Comparison of ENCODE assay signal across 1 cellular context in the genomic region with DNA sequence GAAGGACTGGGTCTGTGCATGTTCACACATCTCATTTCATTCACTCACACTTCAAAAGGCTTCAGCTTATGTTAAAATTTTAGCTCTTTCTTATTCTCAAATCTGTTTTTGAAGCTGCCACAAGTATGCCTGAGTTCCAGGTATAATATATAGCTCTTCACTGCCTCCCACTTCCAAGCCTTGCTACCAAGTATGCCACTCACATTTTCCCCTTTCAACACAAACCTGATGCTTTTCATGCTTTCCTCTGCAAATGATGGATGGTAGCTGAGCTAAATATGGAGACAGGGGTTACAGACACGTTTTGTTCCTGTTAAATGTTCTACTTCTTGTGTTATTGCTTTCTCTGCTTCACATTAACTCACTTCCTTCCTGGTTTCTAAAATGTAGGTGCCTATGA.
TF ChIP-seq lines count a peak whose summit lies in the region.

No MANE protein-coding gene starts in this region.

TF ChIP-seq in HepG2, 621 proteins besides CTCF, POLR2A, EP300 and RAD21 (continued from another document):
- TF ChIP-seq, protein P1, sequence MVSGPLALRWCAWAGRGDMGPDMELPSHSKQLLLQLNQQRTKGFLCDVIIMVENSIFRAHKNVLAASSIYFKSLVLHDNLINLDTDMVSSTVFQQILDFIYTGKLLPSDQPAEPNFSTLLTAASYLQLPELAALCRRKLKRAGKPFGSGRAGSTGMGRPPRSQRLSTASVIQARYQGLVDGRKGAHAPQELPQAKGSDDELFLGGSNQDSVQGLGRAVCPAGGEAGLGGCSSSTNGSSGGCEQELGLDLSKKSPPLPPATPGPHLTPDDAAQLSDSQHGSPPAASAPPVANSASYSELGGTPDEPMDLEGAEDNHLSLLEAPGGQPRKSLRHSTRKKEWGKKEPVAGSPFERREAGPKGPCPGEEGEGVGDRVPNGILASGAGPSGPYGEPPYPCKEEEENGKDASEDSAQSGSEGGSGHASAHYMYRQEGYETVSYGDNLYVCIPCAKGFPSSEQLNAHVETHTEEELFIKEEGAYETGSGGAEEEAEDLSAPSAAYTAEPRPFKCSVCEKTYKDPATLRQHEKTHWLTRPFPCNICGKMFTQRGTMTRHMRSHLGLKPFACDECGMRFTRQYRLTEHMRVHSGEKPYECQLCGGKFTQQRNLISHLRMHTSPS (CRISPR knock-in tag; IDR thresholded peaks at IDR 0.05; ENCODE audit: low read depth): no peak
- TF ChIP-seq, protein P2, sequence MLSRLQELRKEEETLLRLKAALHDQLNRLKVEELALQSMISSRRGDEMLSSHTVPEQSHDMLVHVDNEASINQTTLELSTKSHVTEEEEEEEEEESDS (CRISPR knock-in tag; IDR thresholded peaks at IDR 0.05; ENCODE audit: borderline replicate concordance): no peak
- TF ChIP-seq HOXA9 (CRISPR knock-in tag; IDR thresholded peaks at IDR 0.05; ENCODE audit: borderline replicate concordance) (no peak), DR1 (CRISPR knock-in tag; IDR thresholded peaks at IDR 0.05) (no peak), NFYC (CRISPR knock-in tag; IDR thresholded peaks at IDR 0.05) (no peak), FOXC1 (CRISPR knock-in tag; IDR thresholded peaks at IDR 0.05; ENCODE audit: borderline replicate concordance) (no peak), ZBTB7A (CRISPR knock-in tag; IDR thresholded peaks at IDR 0.05) (no peak), HMGA1 (CRISPR knock-in tag; conservative IDR thresholded peaks at IDR 0.05) (no peak), AGO2 (optimal IDR thresholded peaks at IDR 0.05; ENCODE audit: low read depth, low read length) (no peak), MATR3 (CRISPR knock-in tag; IDR thresholded peaks at IDR 0.05) (no peak), RFX5 (IDR thresholded peaks at IDR 0.05; ENCODE audit: low read depth, low read length) (no peak), TEAD2 (CRISPR knock-in tag; IDR thresholded peaks at IDR 0.05) (no peak), HMG20A (CRISPR knock-in tag; IDR thresholded peaks at IDR 0.05; ENCODE audit: borderline replicate concordance) (no peak), SP4 (CRISPR knock-in tag; IDR thresholded peaks at IDR 0.05) (no peak)
- TF ChIP-seq, protein P3, sequence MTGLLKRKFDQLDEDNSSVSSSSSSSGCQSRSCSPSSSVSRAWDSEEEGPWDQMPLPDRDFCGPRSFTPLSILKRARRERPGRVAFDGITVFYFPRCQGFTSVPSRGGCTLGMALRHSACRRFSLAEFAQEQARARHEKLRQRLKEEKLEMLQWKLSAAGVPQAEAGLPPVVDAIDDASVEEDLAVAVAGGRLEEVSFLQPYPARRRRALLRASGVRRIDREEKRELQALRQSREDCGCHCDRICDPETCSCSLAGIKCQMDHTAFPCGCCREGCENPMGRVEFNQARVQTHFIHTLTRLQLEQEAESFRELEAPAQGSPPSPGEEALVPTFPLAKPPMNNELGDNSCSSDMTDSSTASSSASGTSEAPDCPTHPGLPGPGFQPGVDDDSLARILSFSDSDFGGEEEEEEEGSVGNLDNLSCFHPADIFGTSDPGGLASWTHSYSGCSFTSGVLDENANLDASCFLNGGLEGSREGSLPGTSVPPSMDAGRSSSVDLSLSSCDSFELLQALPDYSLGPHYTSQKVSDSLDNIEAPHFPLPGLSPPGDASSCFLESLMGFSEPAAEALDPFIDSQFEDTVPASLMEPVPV (CRISPR knock-in tag; IDR thresholded peaks at IDR 0.05): no peak
